ENCODE assay signal across 15 cellular contexts in the genomic region with DNA sequence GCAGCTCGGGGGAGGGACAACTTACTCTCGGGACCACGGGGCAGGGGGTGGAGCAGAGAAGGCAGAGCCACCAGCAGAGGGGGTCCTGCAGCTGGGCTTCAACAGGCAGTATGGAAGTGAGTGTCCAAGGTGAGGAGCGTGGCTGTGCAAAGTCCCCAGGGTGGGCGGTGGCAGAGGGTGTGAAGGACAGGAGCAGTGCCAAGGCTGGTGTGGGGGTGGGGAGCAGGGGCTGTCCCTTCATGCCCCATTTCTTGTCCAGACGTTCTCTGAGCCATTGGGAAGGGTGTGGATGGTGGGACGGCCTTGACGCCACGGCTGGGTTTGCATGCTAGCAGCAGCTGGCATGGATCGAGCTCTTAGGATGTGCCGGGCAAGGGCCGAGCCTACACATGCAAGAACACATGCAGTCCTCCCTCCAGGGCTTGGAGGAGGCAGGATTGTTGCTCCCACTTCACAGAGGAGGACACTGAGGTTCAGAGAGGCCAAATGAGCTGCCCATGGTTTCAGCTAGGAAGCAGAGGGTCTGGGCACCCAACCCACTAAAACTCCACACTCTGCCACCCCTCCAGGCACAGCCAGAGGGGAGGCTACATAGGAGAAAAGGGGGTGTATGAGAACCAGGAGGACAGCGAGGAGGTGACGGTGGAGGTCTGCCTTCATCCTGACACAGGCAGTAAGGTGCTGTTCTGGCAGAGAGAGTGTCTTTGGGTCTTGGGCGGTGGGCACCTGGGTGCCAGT.
DNase-seq lines count a peak whose midpoint lies in the region; ATAC-seq, FAIRE-seq and TF ChIP-seq lines count a peak whose summit lies in the region.
"Had no signal": no experiment of that assay in that cellular context is flagged by ENCODE, and none has a peak within 500 bp of the region (broad histone marks: within the 10 kb centered on the region; RNA-seq: fewer than 3 reads in every experiment).

No MANE protein-coding gene starts in this region.

- H3K27me3 ChIP-seq in BE2C (no peaks in the 10 kb centered on the region), HepG2 (ENCODE audit: control insufficient read depth in 1 of 2, insufficient read depth in 2 of 2, low read length in 2 of 2) (peaks cover 1 to 6% of the 10 kb centered on the region in 2 experiments; a peak in 1 of 5 replicates), esophagus muscularis mucosa (no peaks in the 10 kb centered on the region)

- no peaks in the 10 kb centered on the region for H4K20me1 ChIP-seq in HepG2 (ENCODE audit: insufficient read depth, low read length)

- H3K9me3 Mint-ChIP-seq in activated CD8-positive, alpha-beta T cell treated with anti-CD3 and anti-CD28 coated beads, Interleukin-2, amount 10 ng/mL, durations not matched to agents 7 days and 5 days (ENCODE audit: insufficient read depth), result no peaks in the 10 kb centered on the region
- H3K9me3 Mint-ChIP-seq: T-helper 1 cell treated with Interleukin-12 subunit alpha and Interleukin-12 subunit beta and Interleukin-4 antibody, amounts not matched to agents 30 μg/mL and 1 μg/mL, for 36 hours had no signal

- TF ChIP-seq POLR2A in HepG2 (IDR thresholded peaks at IDR 0.05; ENCODE audit: insufficient read depth in 1 of 2, low read depth in 2 of 2, low read length in 2 of 2) (no peak), esophagus muscularis mucosa (IDR thresholded peaks at IDR 0.05; ENCODE audit: low read depth) (no peak)

- H2AFZ ChIP-seq in HepG2 (ENCODE audit: low read length), result no peak overlapping the region

- H3K27ac ChIP-seq in HepG2 (ENCODE audit: extremely low read length, insufficient read depth, low read length) (no peak overlapping the region), esophagus muscularis mucosa (replicated peaks in 1 of 4) (no peak overlapping the region)

- H3K27me3 Mint-ChIP-seq in activated CD8-positive, alpha-beta T cell treated with anti-CD3 and anti-CD28 coated beads, Interleukin-2, amount 10 ng/mL, durations not matched to agents 7 days and 5 days (ENCODE audit: low read depth), result peaks cover 3% of the 10 kb centered on the region
- H3K27me3 Mint-ChIP-seq: CD4-positive, CD25-positive, alpha-beta regulatory T cell had no signal

- TF ChIP-seq CTCF in BE2C (IDR thresholded peaks at IDR 0.05; ENCODE audit: low read depth, low read length) (peak; percentile 48), GM12874 (IDR thresholded peaks at IDR 0.05; ENCODE audit: insufficient read depth, low read depth, low read length) (0 out of 2 replicates have a peak, but pooled peaks have one; percentile 3), HepG2 (CRISPR knock-in tag; IDR thresholded peaks at IDR 0.05) (peak; percentile 55), esophagus muscularis mucosa (IDR thresholded peaks at IDR 0.05) (no peak)

- no peaks in the 10 kb centered on the region for H3K79me2 ChIP-seq in HepG2 (ENCODE audit: insufficient read depth, low read length)

- no peak for FAIRE-seq in HepG2 (lab: Jason Lieb, UNC)

- H3K4me3 ChIP-seq in BE2C (ENCODE audit: low read depth, low read length) (no peak overlapping the region), HepG2 (replicated peaks in 1 of 3; ENCODE audit: insufficient read depth in 1 of 3, low read depth in 2 of 3, low read length in 3 of 3) (no peak overlapping the region), esophagus muscularis mucosa (no peak overlapping the region)

- DNase-seq in BE2C (no peak), HepG2 (ENCODE audit: low spot score) (no peak), esophagus muscularis mucosa (ENCODE audit: extremely low spot score) (no peak), epidermal melanocyte (ENCODE audit: insufficient read length, low spot score) (no peak)
- no peak for DNase-seq in activated CD8-positive, alpha-beta T cell treated with anti-CD3 and anti-CD28 coated beads, Interleukin-2, amount 10 ng/mL, durations not matched to agents 7 days and 5 days
- DNase-seq: activated CD4-positive, alpha-beta T cell treated with anti-CD3 and anti-CD28 coated beads for 4 hours; activated gamma-delta T cell treated with Interleukin-2 at 50 U/mL for 16 hours; caudate nucleus; CD4-positive, CD25-positive, alpha-beta regulatory T cell; PC-3; retina had no signal

- no peak for ATAC-seq in activated CD8-positive, alpha-beta T cell treated with anti-CD3 and anti-CD28 coated beads, Interleukin-2, amount 10 ng/mL, durations not matched to agents 7 days and 5 days
- ATAC-seq in HepG2, result peak; percentile 18
- ATAC-seq in GM21786 (IDR thresholded peaks at IDR 0.05; ENCODE audit: unreplicated experiment), result no peak
- ATAC-seq in GM19035 (IDR thresholded peaks at IDR 0.05; ENCODE audit: unreplicated experiment), result no peak
- ATAC-seq: PC-3 had no signal

- in situ Hi-C loops in HepG2 (cut with HindIII; ENCODE audit: extremely low pct_ligation_motif_present, low pct_unique_long_range_greater_than_20kb), result no loop called here

- TF ChIP-seq RAD21 in HepG2 (CRISPR knock-in tag; IDR thresholded peaks at IDR 0.05), result no peak

- intact Hi-C loops in HepG2 (cut with micrococcal nuclease; ENCODE audit: unreplicated experiment) (no loop called here), esophagus muscularis mucosa (cut with DNase I) (no loop called here)

- no peaks in the 10 kb centered on the region for H3K36me3 Mint-ChIP-seq in activated CD8-positive, alpha-beta T cell treated with anti-CD3 and anti-CD28 coated beads, Interleukin-2, amount 10 ng/mL, durations not matched to agents 7 days and 5 days (ENCODE audit: low read depth)
- H3K36me3 Mint-ChIP-seq: CD4-positive, CD25-positive, alpha-beta regulatory T cell had no signal

- no peaks in the 10 kb centered on the region for H3K4me1 Mint-ChIP-seq in activated CD8-positive, alpha-beta T cell treated with anti-CD3 and anti-CD28 coated beads, Interleukin-2, amount 10 ng/mL, durations not matched to agents 7 days and 5 days (ENCODE audit: low read depth)

- no peaks in the 10 kb centered on the region for H3K9me3 ChIP-seq in BE2C
- no peaks in the 10 kb centered on the region for H3K9me3 ChIP-seq in HepG2 (ENCODE audit: low read length)
- no peaks in the 10 kb centered on the region for H3K9me3 ChIP-seq in esophagus muscularis mucosa

- H3K4me1 ChIP-seq in BE2C, result peaks cover 17% of the 10 kb centered on the region
- peaks cover 16% of the 10 kb centered on the region for H3K4me1 ChIP-seq in HepG2 (ENCODE audit: insufficient read depth, low read length)
- peaks cover 0 to 9% (median 8%) of the 10 kb centered on the region in 4 donors for H3K4me1 ChIP-seq in esophagus muscularis mucosa

- peak overlapping the region; percentile 65 for H3K4me2 ChIP-seq in HepG2 (ENCODE audit: low read depth, low read length)

- CTCF ChIA-PET in activated CD8-positive, alpha-beta T cell treated with anti-CD3 and anti-CD28 coated beads, Interleukin-2, amount 10 ng/mL, durations not matched to agents 7 days and 5 days (lab: Charles Lee), result interaction anchor here (1.8 kb wide), 1 partner anchor 124 kb away, joined by 5 read pairs; no protein-coding TSS in a partner anchor
- CTCF ChIA-PET in HepG2 (lab: Yijun Ruan, JAX; ENCODE audit: low intra/inter-chr PET ratio, low total read pairs), result no interaction called here

- no peak overlapping the region for H3K9ac ChIP-seq in HepG2 (ENCODE audit: insufficient read depth, low read depth, low read length)

- POLR2A ChIA-PET in activated CD8-positive, alpha-beta T cell treated with anti-CD3 and anti-CD28 coated beads, Interleukin-2, amount 10 ng/mL, durations not matched to agents 7 days and 5 days (lab: Charles Lee), result no interaction called here
- POLR2A ChIA-PET in HepG2 (lab: Yijun Ruan, JAX), result no interaction called here

- H3K27ac Mint-ChIP-seq in activated CD8-positive, alpha-beta T cell treated with anti-CD3 and anti-CD28 coated beads, Interleukin-2, amount 10 ng/mL, durations not matched to agents 7 days and 5 days, result peak overlapping the region; percentile 20
- H3K27ac Mint-ChIP-seq: T-helper 1 cell treated with Interleukin-12 subunit alpha and Interleukin-12 subunit beta and Interleukin-4 antibody, amounts not matched to agents 30 μg/mL and 1 μg/mL, for 36 hours had no signal

- H3K36me3 ChIP-seq in BE2C (no peaks in the 10 kb centered on the region), HepG2 (replicated peaks in 1 of 2; ENCODE audit: control insufficient read depth in 1 of 2, insufficient read depth in 2 of 2, low read length in 2 of 2) (no peaks in the 10 kb centered on the region), esophagus muscularis mucosa (no peaks in the 10 kb centered on the region)

- BruUV-seq in HepG2 (replicated peaks; lab: Mats Ljungman, UMichigan), result no TSS peak

- TF ChIP-seq EP300 in HepG2 (IDR thresholded peaks at IDR 0.05; ENCODE audit: low read depth in 2 of 2, low read length in 2 of 2) (no peak), HepG2 (CRISPR knock-in tag; IDR thresholded peaks at IDR 0.05; ENCODE audit: borderline replicate concordance) (no peak), esophagus muscularis mucosa (IDR thresholded peaks at IDR 0.05) (no peak)

- no peak overlapping the region for H3K4me3 Mint-ChIP-seq in activated CD8-positive, alpha-beta T cell treated with anti-CD3 and anti-CD28 coated beads, Interleukin-2, amount 10 ng/mL, durations not matched to agents 7 days and 5 days
- H3K4me3 Mint-ChIP-seq: T-helper 1 cell treated with Interleukin-12 subunit alpha and Interleukin-12 subunit beta and Interleukin-4 antibody, amounts not matched to agents 30 μg/mL and 1 μg/mL, for 36 hours had no signal

- 55% methylated on average over 13 of the region's 15 CpGs for WGBS in HepG2 (ENCODE audit: low lambda C conversion rate)
- WGBS in esophagus muscularis mucosa, result 60% methylated on average over 15 of the region's 15 CpGs

TF ChIP-seq in HepG2, 621 proteins besides CTCF, POLR2A, EP300 and RAD21 (continues in another document):
- no peak for TF ChIP-seq THRA (CRISPR knock-in tag; IDR thresholded peaks at IDR 0.05; ENCODE audit: borderline replicate concordance)

Comparison
In these comparisons a context has a peak if more than half of its experiments do, and no peak if none do; other contexts are left out.
1. CTCF ChIP-seq: peak in BE2C (single experiment), GM12874 (single experiment) and HepG2 (single experiment); none in esophagus muscularis mucosa (0 of 3).